Comparison of ENCODE assay signal across 1 cellular context in the genomic region with DNA sequence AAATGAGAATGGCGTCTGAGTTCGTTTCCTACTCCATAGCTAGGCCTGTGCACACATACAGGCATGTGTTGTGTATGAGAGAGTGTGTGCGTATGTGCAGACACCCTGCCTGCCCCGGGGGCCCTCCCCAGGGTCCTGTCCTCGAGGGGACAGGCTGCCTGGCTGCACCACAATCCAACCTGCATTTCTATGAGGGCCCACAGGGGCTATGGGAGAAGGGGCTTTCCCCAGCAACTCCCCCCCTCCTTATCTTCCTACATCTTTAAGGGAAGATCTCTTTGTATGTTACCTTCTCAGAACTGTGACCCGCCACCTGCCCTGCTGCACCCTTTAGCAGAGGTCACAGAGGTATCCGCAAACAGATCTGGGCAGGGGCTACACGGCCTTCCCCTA.
TF ChIP-seq lines count a peak whose summit lies in the region.

No MANE protein-coding gene starts in this region.

TF ChIP-seq in SK-N-SH treated with all-trans-retinoic acid at 6 μM for 48 hours, 23 proteins besides CTCF, POLR2A, EP300 and RAD21 (continued from another document):
- TF ChIP-seq, protein P1, sequence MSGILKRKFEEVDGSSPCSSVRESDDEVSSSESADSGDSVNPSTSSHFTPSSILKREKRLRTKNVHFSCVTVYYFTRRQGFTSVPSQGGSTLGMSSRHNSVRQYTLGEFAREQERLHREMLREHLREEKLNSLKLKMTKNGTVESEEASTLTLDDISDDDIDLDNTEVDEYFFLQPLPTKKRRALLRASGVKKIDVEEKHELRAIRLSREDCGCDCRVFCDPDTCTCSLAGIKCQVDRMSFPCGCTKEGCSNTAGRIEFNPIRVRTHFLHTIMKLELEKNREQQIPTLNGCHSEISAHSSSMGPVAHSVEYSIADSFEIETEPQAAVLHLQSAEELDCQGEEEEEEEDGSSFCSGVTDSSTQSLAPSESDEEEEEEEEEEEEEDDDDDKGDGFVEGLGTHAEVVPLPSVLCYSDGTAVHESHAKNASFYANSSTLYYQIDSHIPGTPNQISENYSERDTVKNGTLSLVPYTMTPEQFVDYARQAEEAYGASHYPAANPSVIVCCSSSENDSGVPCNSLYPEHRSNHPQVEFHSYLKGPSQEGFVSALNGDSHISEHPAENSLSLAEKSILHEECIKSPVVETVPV (CRISPR knock-in tag; IDR thresholded peaks at IDR 0.05), result no peak
- no peak for TF ChIP-seq ZNF565 (CRISPR knock-in tag; conservative IDR thresholded peaks at IDR 0.05; ENCODE audit: low read depth)
- TF ChIP-seq TOX (CRISPR knock-in tag; IDR thresholded peaks at IDR 0.05; ENCODE audit: borderline replicate concordance), result no peak
- no peak for TF ChIP-seq ZNF70 (CRISPR knock-in tag; IDR thresholded peaks at IDR 0.05)
- TF ChIP-seq SNAI2 (CRISPR knock-in tag; IDR thresholded peaks at IDR 0.05), result no peak
- TF ChIP-seq ZFP3 (CRISPR knock-in tag; IDR thresholded peaks at IDR 0.05), result no peak
- no peak for TF ChIP-seq PATZ1 (CRISPR knock-in tag; IDR thresholded peaks at IDR 0.05; ENCODE audit: borderline replicate concordance)
- TF ChIP-seq, protein P2, sequence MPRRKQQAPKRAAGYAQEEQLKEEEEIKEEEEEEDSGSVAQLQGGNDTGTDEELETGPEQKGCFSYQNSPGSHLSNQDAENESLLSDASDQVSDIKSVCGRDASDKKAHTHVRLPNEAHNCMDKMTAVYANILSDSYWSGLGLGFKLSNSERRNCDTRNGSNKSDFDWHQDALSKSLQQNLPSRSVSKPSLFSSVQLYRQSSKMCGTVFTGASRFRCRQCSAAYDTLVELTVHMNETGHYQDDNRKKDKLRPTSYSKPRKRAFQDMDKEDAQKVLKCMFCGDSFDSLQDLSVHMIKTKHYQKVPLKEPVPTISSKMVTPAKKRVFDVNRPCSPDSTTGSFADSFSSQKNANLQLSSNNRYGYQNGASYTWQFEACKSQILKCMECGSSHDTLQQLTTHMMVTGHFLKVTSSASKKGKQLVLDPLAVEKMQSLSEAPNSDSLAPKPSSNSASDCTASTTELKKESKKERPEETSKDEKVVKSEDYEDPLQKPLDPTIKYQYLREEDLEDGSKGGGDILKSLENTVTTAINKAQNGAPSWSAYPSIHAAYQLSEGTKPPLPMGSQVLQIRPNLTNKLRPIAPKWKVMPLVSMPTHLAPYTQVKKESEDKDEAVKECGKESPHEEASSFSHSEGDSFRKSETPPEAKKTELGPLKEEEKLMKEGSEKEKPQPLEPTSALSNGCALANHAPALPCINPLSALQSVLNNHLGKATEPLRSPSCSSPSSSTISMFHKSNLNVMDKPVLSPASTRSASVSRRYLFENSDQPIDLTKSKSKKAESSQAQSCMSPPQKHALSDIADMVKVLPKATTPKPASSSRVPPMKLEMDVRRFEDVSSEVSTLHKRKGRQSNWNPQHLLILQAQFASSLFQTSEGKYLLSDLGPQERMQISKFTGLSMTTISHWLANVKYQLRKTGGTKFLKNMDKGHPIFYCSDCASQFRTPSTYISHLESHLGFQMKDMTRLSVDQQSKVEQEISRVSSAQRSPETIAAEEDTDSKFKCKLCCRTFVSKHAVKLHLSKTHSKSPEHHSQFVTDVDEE (CRISPR knock-in tag; IDR thresholded peaks at IDR 0.05), result no peak
